In the genomic region with DNA sequence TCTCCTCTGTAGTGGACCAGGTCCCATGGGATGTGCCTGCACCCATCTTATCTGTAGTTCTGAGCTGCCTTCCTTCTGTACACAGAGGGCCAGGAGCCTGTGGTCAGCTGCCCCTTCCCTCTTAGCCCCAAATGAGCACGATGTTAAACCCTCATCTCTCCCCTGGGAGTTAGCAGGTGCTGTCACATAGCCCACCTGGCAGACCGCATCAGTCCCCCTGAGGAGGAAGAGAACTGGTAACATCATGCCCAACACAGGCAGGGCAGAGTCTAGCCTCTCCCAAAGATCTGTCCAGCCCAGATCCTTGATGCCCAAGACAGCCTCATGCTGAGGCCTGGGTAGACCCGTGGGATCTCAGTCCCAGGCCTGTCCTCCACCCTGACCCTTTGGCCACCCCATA, we compare ENCODE assay signal across 27 cellular contexts. TPM values are rescaled to one million over a fixed set of nuclear protein-coding genes. Genes with fewer than 3 reads are reported as not detected.
DNase-seq lines count a peak whose midpoint lies in the region; ATAC-seq and TF ChIP-seq lines count a peak whose summit lies in the region.
"Had no signal": no experiment of that assay in that cellular context is flagged by ENCODE, and none has a peak within 500 bp of the region (broad histone marks: within the 10 kb centered on the region; RNA-seq: fewer than 3 reads in every experiment).

No MANE protein-coding gene starts in this region.

- H3K27me3 ChIP-seq in heart right ventricle (no peaks in the 10 kb centered on the region), lower lobe of right lung (ENCODE audit: low read depth) (no peaks in the 10 kb centered on the region)
- H3K27me3 ChIP-seq: BE2C, MG63, SJSA1 had no signal

- H3K4me3 ChIP-seq in heart right ventricle (peak overlapping the region in 1 of 10 donors; percentile 54), lower lobe of right lung (peak overlapping the region; percentile 19)
- H3K4me3 ChIP-seq: MG63, SJSA1 had no signal

- intact Hi-C loops in left cardiac atrium (cut with DNase I) = no loop called here
- intact Hi-C loops in heart right ventricle (cut with DNase I) = no loop called here
- intact Hi-C loops in lower lobe of right lung (cut with DNase I) = no loop called here

- H3K4me1 ChIP-seq in heart right ventricle (peaks cover 3 to 46% (median 23%) of the 10 kb centered on the region in 9 donors), lower lobe of right lung (peaks cover 52% of the 10 kb centered on the region)
- H3K4me1 ChIP-seq: BE2C had no signal

- TF ChIP-seq CTCF in heart right ventricle (IDR thresholded peaks at IDR 0.05) = no peak
- TF ChIP-seq CTCF in lower lobe of right lung (IDR thresholded peaks at IDR 0.05) = no peak

- peaks cover 0 to 48% (median 0%) of the 10 kb centered on the region in 9 donors for H3K36me3 ChIP-seq in heart right ventricle
- H3K36me3 ChIP-seq in lower lobe of right lung = peaks cover 8% of the 10 kb centered on the region
- H3K36me3 ChIP-seq: BE2C, MG63, SJSA1 had no signal

- ATAC-seq in left cardiac atrium = no peak
- ATAC-seq in heart right ventricle = no peak
- no peak for ATAC-seq in lower lobe of right lung
- ATAC-seq in stimulated activated naive B cell treated with anti-CD40 and anti-IgM and Interleukin-4, amounts not matched to agents 10 μg/mL and 1 μg/mL and 100 μg/mL, for 72 hours (replicated peaks) = no peak

- H3K9me3 Mint-ChIP-seq in stimulated activated naive B cell treated with anti-CD40 and anti-IgM and Interleukin-4, amounts not matched to agents 10 μg/mL and 1 μg/mL and 100 μg/mL, for 72 hours = no peaks in the 10 kb centered on the region
- H3K9me3 Mint-ChIP-seq: H9 had no signal

- H3K27ac ChIP-seq in heart right ventricle (peak overlapping the region in 3 of 10 donors; percentile 2 to 87 (median 20)), lower lobe of right lung (peak overlapping the region; percentile 62)
- H3K27ac ChIP-seq: 22Rv1, SJSA1 had no signal

- peak overlapping the region; percentile 22 for H3K27ac Mint-ChIP-seq in stimulated activated naive B cell treated with anti-CD40 and anti-IgM and Interleukin-4, amounts not matched to agents 10 μg/mL and 1 μg/mL and 100 μg/mL, for 72 hours
- H3K27ac Mint-ChIP-seq: CD4-positive, CD25-positive, alpha-beta regulatory T cell had no signal

- DNase-seq in left cardiac atrium (peak; percentile 8), heart right ventricle (no peak), lower lobe of right lung (peak; percentile 11), SW 1271 (lab: John Stamatoyannopoulos, UW) (no peak), retina (no peak), NCI-H446 (lab: John Stamatoyannopoulos, UW) (no peak)
- no peak for DNase-seq in stimulated activated naive B cell treated with anti-CD40 and anti-IgM and Interleukin-4, amounts not matched to agents 10 μg/mL and 1 μg/mL and 100 μg/mL, for 72 hours
- DNase-seq in activated naive CD4-positive, alpha-beta T cell treated with Interleukin-2 at 50 U/mL for 16 hours = no peak
- DNase-seq: BE2C; CD4-positive, CD25-positive, alpha-beta regulatory T cell; DMS53; H9; KG1; MG63; NCI-H1105 treated with DMSO at 0.1 percent for 48 hours; NCI-H146; NCI-H1930; NCI-H446 treated with DMSO at 0.1 percent for 48 hours; NCI-H526; NCI-H82; NK-92 treated with Interleukin-12 subunit alpha and Interleukin-12 subunit beta, amount 100 ng/mL, for 24 hours; Right ventricle myocardium superior; RPMI8226 had no signal

- peaks cover 5 to 21% of the 10 kb centered on the region in 2 donors for H3K27me3 Mint-ChIP-seq in stimulated activated naive B cell treated with anti-CD40 and anti-IgM and Interleukin-4, amounts not matched to agents 10 μg/mL and 1 μg/mL and 100 μg/mL, for 72 hours

- H3K36me3 Mint-ChIP-seq in stimulated activated naive B cell treated with anti-CD40 and anti-IgM and Interleukin-4, amounts not matched to agents 10 μg/mL and 1 μg/mL and 100 μg/mL, for 72 hours = no peaks in the 10 kb centered on the region
- H3K36me3 Mint-ChIP-seq: CD4-positive, CD25-positive, alpha-beta regulatory T cell had no signal

- H3K4me1 Mint-ChIP-seq in stimulated activated naive B cell treated with anti-CD40 and anti-IgM and Interleukin-4, amounts not matched to agents 10 μg/mL and 1 μg/mL and 100 μg/mL, for 72 hours = peaks cover 0 to 5% of the 10 kb centered on the region in 2 donors

- no peak overlapping the region for H3K4me3 Mint-ChIP-seq in stimulated activated naive B cell treated with anti-CD40 and anti-IgM and Interleukin-4, amounts not matched to agents 10 μg/mL and 1 μg/mL and 100 μg/mL, for 72 hours
- H3K4me3 Mint-ChIP-seq: H9 had no signal

- H3K9me3 ChIP-seq in heart right ventricle = no peaks in the 10 kb centered on the region
- H3K9me3 ChIP-seq in lower lobe of right lung = no peaks in the 10 kb centered on the region
- H3K9me3 ChIP-seq: BE2C, MG63, SJSA1 had no signal

- WGBS in heart right ventricle, 2 donors = 83 to 85% methylated on average over 3 of the region's 3 CpGs

RNA-seq across cellular contexts. Expression of a gene that starts 4.7 kb away (rescaled TPM):
- 10 to 100 TPM; 23.1 to 38.9 TPM for total RNA-seq in left cardiac atrium
- 10 to 100 TPM; 19.9 to 55.8 (median 28.4) TPM for total RNA-seq in heart right ventricle
- 10 to 100 TPM; 38.7 to 43.7 TPM for polyA plus RNA-seq in heart right ventricle
- total RNA-seq in lower lobe of right lung = 48.5 TPM
- total RNA-seq: G401 had no signal
- polyA plus RNA-seq: CD4-positive, CD25-positive, alpha-beta regulatory T cell had no signal

RNA-seq across cellular contexts. Expression of a gene that starts 20.1 kb away (rescaled TPM):
- total RNA-seq in left cardiac atrium = not detected
- total RNA-seq in heart right ventricle = not detected
- not detected for polyA plus RNA-seq in heart right ventricle
- total RNA-seq in lower lobe of right lung = 19.1 TPM
- total RNA-seq: CD4-positive, CD25-positive, alpha-beta regulatory T cell; Daoy; G401; Right ventricle myocardium superior; SJSA1 had no signal
- polyA plus RNA-seq: CD4-positive, CD25-positive, alpha-beta regulatory T cell had no signal

RNA-seq across cellular contexts. Expression of a gene that starts 32.2 kb away (rescaled TPM):
- total RNA-seq in left cardiac atrium = under 1 TPM; 0.44 to 0.65 TPM
- total RNA-seq in heart right ventricle = 1 to 10 TPM in 1 of 10 donors, under 1 TPM in 9; 0.21 to 1.2 (median 0.42) TPM
- under 1 TPM; 0.03 to 0.22 TPM for polyA plus RNA-seq in heart right ventricle
- 0.65 TPM for total RNA-seq in lower lobe of right lung
- total RNA-seq: G401, H9, SJSA1 had no signal
- polyA plus RNA-seq: CD4-positive, CD25-positive, alpha-beta regulatory T cell had no signal

RNA-seq across cellular contexts. Expression of a gene that starts 35.7 kb away (rescaled TPM):
- total RNA-seq in left cardiac atrium = under 1 TPM; 0.41 to 0.65 TPM
- under 1 TPM in 5 of 10 donors, not detected in 5; 0.15 to 0.37 (median 0.26) TPM for total RNA-seq in heart right ventricle
- under 1 TPM in 1 of 2 donors, not detected in 1; 0.16 TPM for polyA plus RNA-seq in heart right ventricle
- total RNA-seq in lower lobe of right lung = 197 TPM
- total RNA-seq: CD4-positive, CD25-positive, alpha-beta regulatory T cell; Daoy; G401; Right ventricle myocardium superior; SJSA1 had no signal
- polyA plus RNA-seq: CD4-positive, CD25-positive, alpha-beta regulatory T cell had no signal

RNA-seq across cellular contexts. Expression of a gene that starts 53.3 kb away (rescaled TPM):
- total RNA-seq in left cardiac atrium = 1 to 10 TPM in 1 of 2 donors, under 1 TPM in 1; 0.34 to 1.4 TPM
- 1 to 10 TPM in 6 of 10 donors, under 1 TPM in 4; 0.15 to 9.6 (median 1.5) TPM for total RNA-seq in heart right ventricle
- 1 to 10 TPM in 1 of 2 donors, under 1 TPM in 1; 0.49 to 1.2 TPM for polyA plus RNA-seq in heart right ventricle
- 2.4 TPM for total RNA-seq in lower lobe of right lung

Comparison
In these comparisons a context has a peak if more than half of its experiments do, and no peak if none do; other contexts are left out.
1. DNase-seq: peak in left cardiac atrium (single experiment) and lower lobe of right lung (single experiment); none in heart right ventricle (0 of 2), stimulated activated naive B cell treated with anti-CD40 and anti-IgM and Interleukin-4, amounts not matched to agents 10 μg/mL and 1 μg/mL and 100 μg/mL, for 72 hours (single experiment), activated naive CD4-positive, alpha-beta T cell treated with Interleukin-2 at 50 U/mL for 16 hours (single experiment), SW 1271 (0 of 2), retina (single experiment) and NCI-H446 (0 of 2).
2. RNA of a gene that starts 20.1 kb away (total RNA-seq): 19.1 TPM in lower lobe of right lung (single experiment); not detected in left cardiac atrium and not detected in heart right ventricle; every median in the first group is over 10 times any median in the second.